8 cellular contexts compared by ENCODE assay signal in genomic region chr13:107864543-107865460, GRCh38.
DNase-seq lines count a peak whose midpoint lies in the region; FAIRE-seq and TF ChIP-seq lines count a peak whose summit lies in the region.

No MANE protein-coding gene starts in this region.

- H3K27me3 ChIP-seq in dorsolateral prefrontal cortex (peaks cover 0 to 25% (median 0%) of the 10 kb centered on the region in 45 donors), neuron (ENCODE audit: insufficient read depth, low read length) (peaks cover 30% of the 10 kb centered on the region)

- H3K4me3 ChIP-seq in dorsolateral prefrontal cortex: peak overlapping the region; percentile 1 to 84 (median 71)
- peak overlapping the region; percentile 46 for H3K4me3 ChIP-seq in neuron (ENCODE audit: low read length)
- no peak overlapping the region for H3K4me3 ChIP-seq in kidney (ENCODE audit: low read length in 2 of 2)

- TF ChIP-seq CTCF in dorsolateral prefrontal cortex (IDR thresholded peaks at IDR 0.05 in 54 of 56, conservative IDR thresholded peaks at IDR 0.05 in 2 of 56; ENCODE audit: low read depth in 1 of 56, partially characterized antibody in 56 of 56): no peak
- no peak for TF ChIP-seq CTCF in kidney (IDR thresholded peaks at IDR 0.05; ENCODE audit: borderline replicate concordance, extremely low read depth, insufficient read depth)

- H3K27ac ChIP-seq in dorsolateral prefrontal cortex: no peak overlapping the region
- H3K27ac ChIP-seq in kidney (ENCODE audit: low read depth in 2 of 2, low read length in 2 of 2): no peak overlapping the region

- no peak overlapping the region for H2AFZ ChIP-seq in neuron (ENCODE audit: low read depth, low read length)

- H3K9me3 ChIP-seq in neuron (ENCODE audit: low read length): no peaks in the 10 kb centered on the region
- no peaks in the 10 kb centered on the region for H3K9me3 ChIP-seq in kidney (ENCODE audit: control insufficient read depth in 1 of 2, low read length in 2 of 2)

- H3K36me3 ChIP-seq in neuron (ENCODE audit: insufficient read depth, low read length) (no peaks in the 10 kb centered on the region), kidney (ENCODE audit: control insufficient read depth in 1 of 2, insufficient read depth in 2 of 2, low read length in 2 of 2) (no peaks in the 10 kb centered on the region)

- FAIRE-seq in kidney (lab: Jason Lieb, UNC): no peak

- no peak overlapping the region for H3K9ac ChIP-seq in kidney (ENCODE audit: low read length in 2 of 2)

- intact Hi-C loops in dorsolateral prefrontal cortex (cut with DNase I): loop anchor here (5.0 kb wide), 2 partner anchors 493 to 658 kb away; no protein-coding TSS in a partner anchor
- intact Hi-C loops in kidney (cut with DNase I): no loop called here

- DNase-seq in NCI-H2081 (lab: John Stamatoyannopoulos, UW) (peak; percentile 20 to 49), NCI-H2081 treated with DMSO at 0.1 percent for 48 hours (lab: John Stamatoyannopoulos, UW) (no peak), NCI-H510A (lab: John Stamatoyannopoulos, UW) (peak; percentile 16), dorsolateral prefrontal cortex (no peak), ureter (ENCODE audit: low spot score) (no peak), kidney (no peak)
- DNase-seq in stimulated activated CD4-positive, alpha-beta T cell treated with anti-CD3 and anti-CD28 coated beads, Interleukin-1b, Interleukin-23, amount 100 ng/mL, for 48 hours: no peak

- H3K4me1 ChIP-seq in neuron (ENCODE audit: insufficient read depth, low read length): peaks cover 20% of the 10 kb centered on the region
- H3K4me1 ChIP-seq in kidney (ENCODE audit: control insufficient read depth in 1 of 2, insufficient read depth in 1 of 2, low read depth in 1 of 2, low read length in 2 of 2): peaks cover 0 to 4% of the 10 kb centered on the region in 2 donors

Comparison
In these comparisons a context has a peak if more than half of its experiments do, and no peak if none do; other contexts are left out.
1. DNase-seq: peak in NCI-H2081 (2 of 2) and NCI-H510A (single experiment); none in NCI-H2081 treated with DMSO at 0.1 percent for 48 hours (single experiment), dorsolateral prefrontal cortex (0 of 10), ureter (single experiment), kidney (single experiment) and stimulated activated CD4-positive, alpha-beta T cell treated with anti-CD3 and anti-CD28 coated beads, Interleukin-1b, Interleukin-23, amount 100 ng/mL, for 48 hours (single experiment).
2. H3K4me3 ChIP-seq: peak in dorsolateral prefrontal cortex (59 of 59) and neuron (single experiment); none in kidney (0 of 2).